ENCODE assay signal across 9 cellular contexts in the genomic region with DNA sequence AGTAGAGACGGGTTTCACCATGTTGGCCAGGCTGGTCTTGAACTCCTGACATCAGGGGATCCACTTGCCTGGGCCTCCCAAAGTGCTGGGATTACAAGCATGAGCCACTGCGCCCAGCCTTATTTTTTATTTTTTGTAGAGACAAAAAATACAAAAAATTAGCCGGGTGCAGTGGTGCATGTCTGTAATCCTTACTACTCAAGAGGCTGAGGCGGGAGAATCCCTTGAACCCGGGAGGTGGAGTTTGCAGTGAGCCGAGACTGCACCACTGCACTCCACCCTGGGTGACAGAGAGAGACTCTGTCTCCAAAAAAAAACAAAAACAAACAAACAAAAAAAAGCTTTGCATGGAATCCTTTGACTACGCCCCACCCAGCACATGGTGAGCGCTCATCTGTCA. TPM values are rescaled to one million over a fixed set of nuclear protein-coding genes. Genes with fewer than 3 reads are reported as not detected.
"Had no signal": no experiment of that assay in that cellular context is flagged by ENCODE, and none has a peak within 500 bp of the region (broad histone marks: within the 10 kb centered on the region; RNA-seq: fewer than 3 reads in every experiment).

No MANE protein-coding gene starts in this region.

RNA-seq across cellular contexts. Expression of a gene that starts 49.2 kb away (rescaled TPM):
- total RNA-seq: activated naive CD4-positive, alpha-beta T cell treated with anti-CD3 and anti-CD28 coated beads for 36 hours; astrocyte; body of pancreas; bronchial epithelial cell; cardiac muscle cell; cardiac septum; cerebellum; chondrocyte had no signal
- polyA plus RNA-seq: aorta, cardiac muscle cell had no signal
